8 cellular contexts compared by ENCODE assay signal in genomic region chr13:108215428-108215827, GRCh38. TPM values are rescaled to one million over a fixed set of nuclear protein-coding genes. Genes with fewer than 3 reads are reported as not detected.
DNase-seq lines count a peak whose midpoint lies in the region; ATAC-seq and TF ChIP-seq lines count a peak whose summit lies in the region.

TSS of gene LIG4 (minus strand) at chr13:108215536. CDS start at chr13:108211268, 4,268 bp downstream.

- H3K36me3 ChIP-seq in esophagus squamous epithelium: peaks cover 0 to 6% (median 0%) of the 10 kb centered on the region in 3 donors

- peaks cover 25 to 59% (median 34%) of the 10 kb centered on the region in 3 donors for H3K4me1 ChIP-seq in esophagus squamous epithelium

- peak in 1 of 6 experiments; percentile 32 for TF ChIP-seq CTCF in esophagus squamous epithelium (IDR thresholded peaks at IDR 0.05)

- no peaks in the 10 kb centered on the region for H3K9me3 ChIP-seq in esophagus squamous epithelium

- TF ChIP-seq POLR2A in esophagus squamous epithelium (IDR thresholded peaks at IDR 0.05): no peak

- ATAC-seq in GM21723 (IDR thresholded peaks at IDR 0.05; ENCODE audit: unreplicated experiment): peak; percentile 60

- peak within 1 kb of the TSS; percentile 53 to 79 (median 66) for H3K27ac ChIP-seq in esophagus squamous epithelium

- intact Hi-C loops in esophagus squamous epithelium (cut with DNase I): no loop called here

- H3K27me3 ChIP-seq in esophagus squamous epithelium: no peaks in the 10 kb centered on the region

- WGBS in esophagus squamous epithelium, 2 donors: 1% methylated on average over 13 to 15 of the region's 26 CpGs

- peak; percentile 14 for DNase-seq in DMS53 treated with DMSO at 0.1 percent for 48 hours (lab: John Stamatoyannopoulos, UW; ENCODE audit: unreplicated experiment)
- DNase-seq in KG1 (lab: John Stamatoyannopoulos, UW): peak; percentile 81
- DNase-seq in activated T-cell treated with anti-CD3 and anti-CD28 coated beads, Interleukin-2, amount 50 U/mL, for 48 hours: peak; percentile 86 to 89
- peak; percentile 41 for DNase-seq in esophagus squamous epithelium (lab: John Stamatoyannopoulos, UW)
- peak; percentile 94 for DNase-seq in myocyte (ENCODE audit: low read depth)
- peak; percentile 89 to 94 for DNase-seq in stimulated activated CD8-positive, alpha-beta memory T cell treated with anti-CD3 and anti-CD28 coated beads, Interleukin-7, amount 100 ng/mL, for 4 hours (ENCODE audit: low read depth in 2 of 2)

- peak within 1 kb of the TSS; percentile 34 to 72 (median 50) for H3K4me3 ChIP-seq in esophagus squamous epithelium

TF ChIP-seq in PFSK-1, 5 proteins besides CTCF, POLR2A, EP300 and RAD21:
- TF ChIP-seq REST (IDR thresholded peaks at IDR 0.05; ENCODE audit: insufficient read depth in 1 of 2, low read depth in 2 of 2, low read length in 2 of 2): no peak
- TF ChIP-seq POLR2AphosphoS5 (IDR thresholded peaks at IDR 0.05; ENCODE audit: low read depth, low read length): peak; percentile 66
- TF ChIP-seq SIN3A (IDR thresholded peaks at IDR 0.05; ENCODE audit: borderline replicate concordance, insufficient read depth, low read length): no peak
- TF ChIP-seq FOXP2 (optimal IDR thresholded peaks at IDR 0.05; ENCODE audit: borderline replicate concordance, extremely low read depth, extremely low read length, insufficient read depth): peak; percentile 71
- TF ChIP-seq TAF1 (IDR thresholded peaks at IDR 0.05; ENCODE audit: borderline replicate concordance, insufficient read depth, low read length): no peak

RNA-seq across cellular contexts. Expression of gene LIG4, which starts in this region (rescaled TPM):
- polyA plus RNA-seq in PFSK-1 (2012; ENCODE audit: insufficient read length, low read depth): 1.3 TPM
- total RNA-seq in esophagus squamous epithelium (1 to 10 TPM; 5.9 to 9.4 (median 7.8) TPM), myocyte (18.1 and 21.4 TPM in 2 replicates)
- 5.7 TPM for polyA plus RNA-seq in myocyte (2012)

Comparison
In these comparisons a context has a peak if more than half of its experiments do, and no peak if none do; other contexts are left out.
1. Peak in every context shown above with its lines: DNase-seq, ATAC-seq, H3K4me3 ChIP-seq and H3K27ac ChIP-seq.
2. DNase-seq: peak in every context shown above with its lines; median percentile 94 in myocyte; 92 in stimulated activated CD8-positive, alpha-beta memory T cell treated with anti-CD3 and anti-CD28 coated beads, Interleukin-7, amount 100 ng/mL, for 4 hours; 88 in activated T-cell treated with anti-CD3 and anti-CD28 coated beads, Interleukin-2, amount 50 U/mL, for 48 hours; 81 in KG1; 41 in esophagus squamous epithelium; 14 in DMS53 treated with DMSO at 0.1 percent for 48 hours.